In genomic region chr3:83770664-83771402, GRCh38 we compare ENCODE assay signal across 2 cellular contexts.
TF ChIP-seq lines count a peak whose summit lies in the region.

No MANE protein-coding gene starts in this region.

TF ChIP-seq in H1, 55 proteins besides CTCF, POLR2A, EP300 and RAD21 (continued from another document):
- TF ChIP-seq USF2 (IDR thresholded peaks at IDR 0.05; ENCODE audit: low read length) (no peak), CHD7 (IDR thresholded peaks at IDR 0.05; ENCODE audit: insufficient replicate concordance, low read length) (no peak), HDAC6 (IDR thresholded peaks at IDR 0.05; ENCODE audit: low read depth, low read length) (no peak), JUND (IDR thresholded peaks at IDR 0.05; ENCODE audit: low read length) (no peak), POLR2AphosphoS5 (IDR thresholded peaks at IDR 0.05; ENCODE audit: low read depth, low read length) (no peak), RFX5 (IDR thresholded peaks at IDR 0.05; ENCODE audit: borderline replicate concordance, low read depth, low read length) (no peak), TEAD4 (IDR thresholded peaks at IDR 0.05; ENCODE audit: low read depth, low read length) (no peak), SIN3A (conservative IDR thresholded peaks at IDR 0.05 in 1 of 2, IDR thresholded peaks at IDR 0.05 in 1 of 2; ENCODE audit: low read depth in 1 of 2, low read length in 2 of 2) (no peak), NANOG (IDR thresholded peaks at IDR 0.05; ENCODE audit: insufficient read depth, low read depth, low read length, poor library complexity, severe bottlenecking) (no peak), GTF2F1 (IDR thresholded peaks at IDR 0.05; ENCODE audit: borderline replicate concordance, low read depth, low read length) (no peak), NRF1 (IDR thresholded peaks at IDR 0.05; ENCODE audit: low read depth, low read length) (no peak), EZH2 (IDR thresholded peaks at IDR 0.05; ENCODE audit: low read depth, low read length, severe bottlenecking) (no peak)

TF ChIP-seq in HEK293T, 16 proteins besides CTCF, POLR2A, EP300 and RAD21 (continued from another document):
- TF ChIP-seq PKNOX1 (IDR thresholded peaks at IDR 0.05), result no peak
TF ChIP-seq in HEK293T: peak in this region for 0.
